ENCODE assay signal across 9 cellular contexts in genomic region chr1:167066333-167067122, GRCh38. TPM values are rescaled to one million over a fixed set of nuclear protein-coding genes. Genes with fewer than 3 reads are reported as not detected.
A peak's percentile ranks its signal among the peaks of the same experiment; 100 is the strongest.
DNase-seq lines count a peak whose midpoint lies in the region; ATAC-seq, FAIRE-seq and TF ChIP-seq lines count a peak whose summit lies in the region.
"Had no signal": no experiment of that assay in that cellular context is flagged by ENCODE, and none has a peak within 500 bp of the region (broad histone marks: within the 10 kb centered on the region; RNA-seq: fewer than 3 reads in every experiment).

No MANE protein-coding gene starts in this region.

- TF ChIP-seq EP300 in tibial nerve (IDR thresholded peaks at IDR 0.05) = no peak

- H3K27me3 ChIP-seq in pancreas = no peaks in the 10 kb centered on the region
- H3K27me3 ChIP-seq in tibial nerve = no peaks in the 10 kb centered on the region

- DNase-seq in DMS 273 (lab: John Stamatoyannopoulos, UW; ENCODE audit: unreplicated experiment) (peak; percentile 92), LHCN-M2 (ENCODE audit: low read depth) (peak; percentile 40), SHP77 treated with DMSO at 0.1 percent for 48 hours (lab: John Stamatoyannopoulos, UW) (peak; percentile 32), globus pallidus (ENCODE audit: low spot score) (peak; percentile 49), pancreas (peak; percentile 48 to 96 (median 78)), tibial nerve (ENCODE audit: low spot score in 2 of 2) (peak; percentile 30 to 69)
- peak; percentile 92 for DNase-seq in activated effector memory CD4-positive, alpha-beta T cell treated with anti-CD3 and anti-CD28 coated beads, Interleukin-2, amount 50 U/mL, for 16 hours

- H3K4me1 ChIP-seq in pancreas = peaks cover 0 to 3% (median 0%) of the 10 kb centered on the region in 3 donors
- H3K4me1 ChIP-seq in tibial nerve = peaks cover 0 to 6% (median 0%) of the 10 kb centered on the region in 4 donors

- ATAC-seq in GM21576 (IDR thresholded peaks at IDR 0.05; ENCODE audit: unreplicated experiment) = peak; percentile 76
- peak; percentile 89 to 100 (median 98) for ATAC-seq in pancreas

- FAIRE-seq in pancreas (lab: Jason Lieb, UNC) = no peak
- FAIRE-seq: endometrium had no signal

- TF ChIP-seq POLR2A in tibial nerve (IDR thresholded peaks at IDR 0.05) = no peak

- H3K9me3 ChIP-seq in pancreas = no peaks in the 10 kb centered on the region
- no peaks in the 10 kb centered on the region for H3K9me3 ChIP-seq in tibial nerve

- H3K27ac ChIP-seq in pancreas (no peak overlapping the region), tibial nerve (no peak overlapping the region)

- 4 to 6% methylated on average over 31 of the region's 31 CpGs for WGBS in pancreas, 2 donors
- 6% methylated on average over 31 of the region's 31 CpGs for WGBS in tibial nerve, 2 donors

- peak overlapping the region in 1 of 4 donors; percentile 22 for H3K4me3 ChIP-seq in pancreas
- H3K4me3 ChIP-seq in tibial nerve = peak overlapping the region in 1 of 4 donors; percentile 33

- TF ChIP-seq CTCF in pancreas (IDR thresholded peaks at IDR 0.05) (peak; percentile 88 to 97 (median 96)), tibial nerve (IDR thresholded peaks at IDR 0.05) (peak; percentile 89 to 95 (median 92))

- H3K36me3 ChIP-seq in pancreas (no peaks in the 10 kb centered on the region), tibial nerve (no peaks in the 10 kb centered on the region)

- intact Hi-C loops in pancreas (cut with DNase I) = loop anchor here (5.0 to 10.0 kb wide), 3 partner anchors 376 to 468 kb away; no protein-coding TSS in a partner anchor

RNA-seq across cellular contexts. Expression of gene GPA33, which starts 23.6 kb away (rescaled TPM):
- total RNA-seq in LHCN-M2 (2014; rRNA removed) (not detected in 2 replicates), pancreas (under 1 TPM in 2 of 6 donors, not detected in 4; 0.16 to 0.22 TPM), tibial nerve (not detected)
- not detected for polyA plus RNA-seq in LHCN-M2 (2012)
- polyA plus RNA-seq in pancreas = under 1 TPM in 1 of 2 donors, not detected in 1; 0.11 TPM

RNA-seq across cellular contexts. Expression of gene STYXL2, which starts 27.3 kb away (rescaled TPM):
- total RNA-seq in LHCN-M2 (2014; rRNA removed) (2.6 and 4.8 TPM in 2 replicates), pancreas (under 1 TPM in 2 of 6 donors, not detected in 4; 0.12 to 0.37 TPM), tibial nerve (under 1 TPM in 1 of 4 donors, not detected in 3; 0.22 TPM)
- 9.4 TPM for polyA plus RNA-seq in LHCN-M2 (2012)
- polyA plus RNA-seq in pancreas = under 1 TPM in 1 of 2 donors, not detected in 1; 0.02 TPM

Comparison
In these comparisons a context has a peak if more than half of its experiments do, and no peak if none do; other contexts are left out.
1. DNase-seq: peak in every context shown above with its lines; median percentile 92 in DMS 273; 92 in activated effector memory CD4-positive, alpha-beta T cell treated with anti-CD3 and anti-CD28 coated beads, Interleukin-2, amount 50 U/mL, for 16 hours; 78 in pancreas; 50 in tibial nerve; 49 in globus pallidus; 40 in LHCN-M2; 32 in SHP77 treated with DMSO at 0.1 percent for 48 hours.